Comparison of ENCODE assay signal across 2 cellular contexts in genomic region chr10:75058142-75058541, GRCh38.
TF ChIP-seq lines count a peak whose summit lies in the region.

No MANE protein-coding gene starts in this region.

TF ChIP-seq in HepG2, 621 proteins besides CTCF, POLR2A, EP300 and RAD21:
- TF ChIP-seq NR2F2 (IDR thresholded peaks at IDR 0.05; ENCODE audit: borderline replicate concordance, low read depth) (no peak), ZNF263 (CRISPR knock-in tag; IDR thresholded peaks at IDR 0.05) (0 out of 2 replicates have a peak, but pooled peaks have one; percentile 27)

TF ChIP-seq in WTC11, 78 proteins besides CTCF, POLR2A, EP300 and RAD21:
- TF ChIP-seq, protein P1, sequence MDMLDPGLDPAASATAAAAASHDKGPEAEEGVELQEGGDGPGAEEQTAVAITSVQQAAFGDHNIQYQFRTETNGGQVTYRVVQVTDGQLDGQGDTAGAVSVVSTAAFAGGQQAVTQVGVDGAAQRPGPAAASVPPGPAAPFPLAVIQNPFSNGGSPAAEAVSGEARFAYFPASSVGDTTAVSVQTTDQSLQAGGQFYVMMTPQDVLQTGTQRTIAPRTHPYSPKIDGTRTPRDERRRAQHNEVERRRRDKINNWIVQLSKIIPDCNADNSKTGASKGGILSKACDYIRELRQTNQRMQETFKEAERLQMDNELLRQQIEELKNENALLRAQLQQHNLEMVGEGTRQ (CRISPR knock-in tag; IDR thresholded peaks at IDR 0.05): no peak
- no peak for TF ChIP-seq ATF2 (CRISPR knock-in tag; IDR thresholded peaks at IDR 0.05; ENCODE audit: borderline replicate concordance, low read depth)
- TF ChIP-seq, protein P2, sequence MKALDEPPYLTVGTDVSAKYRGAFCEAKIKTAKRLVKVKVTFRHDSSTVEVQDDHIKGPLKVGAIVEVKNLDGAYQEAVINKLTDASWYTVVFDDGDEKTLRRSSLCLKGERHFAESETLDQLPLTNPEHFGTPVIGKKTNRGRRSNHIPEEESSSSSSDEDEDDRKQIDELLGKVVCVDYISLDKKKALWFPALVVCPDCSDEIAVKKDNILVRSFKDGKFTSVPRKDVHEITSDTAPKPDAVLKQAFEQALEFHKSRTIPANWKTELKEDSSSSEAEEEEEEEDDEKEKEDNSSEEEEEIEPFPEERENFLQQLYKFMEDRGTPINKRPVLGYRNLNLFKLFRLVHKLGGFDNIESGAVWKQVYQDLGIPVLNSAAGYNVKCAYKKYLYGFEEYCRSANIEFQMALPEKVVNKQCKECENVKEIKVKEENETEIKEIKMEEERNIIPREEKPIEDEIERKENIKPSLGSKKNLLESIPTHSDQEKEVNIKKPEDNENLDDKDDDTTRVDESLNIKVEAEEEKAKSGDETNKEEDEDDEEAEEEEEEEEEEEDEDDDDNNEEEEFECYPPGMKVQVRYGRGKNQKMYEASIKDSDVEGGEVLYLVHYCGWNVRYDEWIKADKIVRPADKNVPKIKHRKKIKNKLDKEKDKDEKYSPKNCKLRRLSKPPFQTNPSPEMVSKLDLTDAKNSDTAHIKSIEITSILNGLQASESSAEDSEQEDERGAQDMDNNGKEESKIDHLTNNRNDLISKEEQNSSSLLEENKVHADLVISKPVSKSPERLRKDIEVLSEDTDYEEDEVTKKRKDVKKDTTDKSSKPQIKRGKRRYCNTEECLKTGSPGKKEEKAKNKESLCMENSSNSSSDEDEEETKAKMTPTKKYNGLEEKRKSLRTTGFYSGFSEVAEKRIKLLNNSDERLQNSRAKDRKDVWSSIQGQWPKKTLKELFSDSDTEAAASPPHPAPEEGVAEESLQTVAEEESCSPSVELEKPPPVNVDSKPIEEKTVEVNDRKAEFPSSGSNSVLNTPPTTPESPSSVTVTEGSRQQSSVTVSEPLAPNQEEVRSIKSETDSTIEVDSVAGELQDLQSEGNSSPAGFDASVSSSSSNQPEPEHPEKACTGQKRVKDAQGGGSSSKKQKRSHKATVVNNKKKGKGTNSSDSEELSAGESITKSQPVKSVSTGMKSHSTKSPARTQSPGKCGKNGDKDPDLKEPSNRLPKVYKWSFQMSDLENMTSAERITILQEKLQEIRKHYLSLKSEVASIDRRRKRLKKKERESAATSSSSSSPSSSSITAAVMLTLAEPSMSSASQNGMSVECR (CRISPR knock-in tag; IDR thresholded peaks at IDR 0.05; ENCODE audit: borderline replicate concordance): no peak
